ENCODE assay signal across 8 cellular contexts in genomic region chr11:63839508-63840355, GRCh38. TPM values are rescaled to one million over a fixed set of nuclear protein-coding genes. Genes with fewer than 3 reads are reported as not detected.
A peak's percentile ranks its signal among the peaks of the same experiment; 100 is the strongest.
DNase-seq lines count a peak whose midpoint lies in the region; TF ChIP-seq lines count a peak whose summit lies in the region.

No MANE protein-coding gene starts in this region.

- peaks cover 8% of the 10 kb centered on the region for H3K4me1 ChIP-seq in parathyroid adenoma

- H3K4me3 ChIP-seq in MG63 (peak overlapping the region; percentile 92), foreskin fibroblast (ENCODE audit: low read depth in 1 of 2, low read length in 2 of 2) (peak overlapping the region; percentile 82 to 84), parathyroid adenoma (ENCODE audit: low read depth, low read length) (peak overlapping the region; percentile 75)

- no peak overlapping the region for H3K9ac ChIP-seq in parathyroid adenoma

- H3K36me3 ChIP-seq in MG63 (peaks cover 13% of the 10 kb centered on the region), parathyroid adenoma (ENCODE audit: control insufficient read depth, insufficient read depth, low read length) (no peaks in the 10 kb centered on the region)

- H3K27me3 ChIP-seq in MG63 (no peaks in the 10 kb centered on the region), parathyroid adenoma (ENCODE audit: control insufficient read depth, insufficient read depth, low read length) (no peaks in the 10 kb centered on the region)

- peaks cover 6% of the 10 kb centered on the region for H3K79me2 ChIP-seq in parathyroid adenoma

- POLR2A ChIA-PET in HEK293T (lab: Yijun Ruan, JAX) = interaction anchor here (0.7 to 2.3 kb wide), 6 partner anchors 8 to 197 kb away, joined by 3 to 11 read pairs (median 3); partner anchors contain the start of genes COX8A and RCOR2

- H3K9me3 ChIP-seq in MG63 (no peaks in the 10 kb centered on the region), parathyroid adenoma (ENCODE audit: control insufficient read depth, low read length) (no peaks in the 10 kb centered on the region)

- TF ChIP-seq CTCF in foreskin fibroblast (IDR thresholded peaks at IDR 0.05; ENCODE audit: low read depth, low read length) (no peak), parathyroid adenoma (IDR thresholded peaks at IDR 0.05) (no peak)

- CTCF ChIA-PET in HEK293T (lab: Yijun Ruan, JAX) = interaction anchor here (1.1 kb wide), 2 partner anchors 10 to 67 kb away, joined by 3 to 4 read pairs; no protein-coding TSS in a partner anchor

- peak overlapping the region; percentile 87 for H3K4me2 ChIP-seq in parathyroid adenoma (ENCODE audit: low read length)

- H2AFZ ChIP-seq in parathyroid adenoma = peak overlapping the region; percentile 42

- DNase-seq in activated naive CD4-positive, alpha-beta T cell treated with Interleukin-2 at 50 U/mL for 16 hours = peak; percentile 30
- DNase-seq in activated naive CD4-positive, alpha-beta T cell (lab: John Stamatoyannopoulos, UW) = no peak
- peak; percentile 25 for DNase-seq in MG63
- peak; percentile 69 for DNase-seq in activated CD8-positive, alpha-beta memory T cell treated with anti-CD3 and anti-CD28 coated beads, Interleukin-2, amount 50 U/mL, for 48 hours
- DNase-seq in foreskin fibroblast = peak in 1 of 2 donors; percentile 46
- no peak for DNase-seq in NCI-H446 (lab: John Stamatoyannopoulos, UW)
- no peak for DNase-seq in HEK293T (ENCODE audit: extremely low spot score)

- peak overlapping the region; percentile 51 for H3K27ac ChIP-seq in parathyroid adenoma

TF ChIP-seq in HEK293T, 16 proteins besides CTCF, POLR2A, EP300 and RAD21:
- TF ChIP-seq FOXK2 (IDR thresholded peaks at IDR 0.05) = no peak
- TF ChIP-seq PKNOX1 (IDR thresholded peaks at IDR 0.05) = no peak
- TF ChIP-seq FOXM1 (IDR thresholded peaks at IDR 0.05; ENCODE audit: borderline replicate concordance) = no peak
- TF ChIP-seq L3MBTL2 (conservative IDR thresholded peaks at IDR 0.05) = no peak
- no peak for TF ChIP-seq ZNF384 (IDR thresholded peaks at IDR 0.05)
- TF ChIP-seq BHLHE40 (IDR thresholded peaks at IDR 0.05; ENCODE audit: borderline replicate concordance) = no peak
- no peak for TF ChIP-seq HDGF (IDR thresholded peaks at IDR 0.05; ENCODE audit: borderline replicate concordance)
- no peak for TF ChIP-seq FOXA1 (IDR thresholded peaks at IDR 0.05)
- TF ChIP-seq CTBP1 (IDR thresholded peaks at IDR 0.05; ENCODE audit: borderline replicate concordance) = no peak
- TF ChIP-seq TARDBP (IDR thresholded peaks at IDR 0.05) = no peak
- no peak for TF ChIP-seq ELF4 (IDR thresholded peaks at IDR 0.05)
- TF ChIP-seq ARNT (IDR thresholded peaks at IDR 0.05) = no peak
- no peak for TF ChIP-seq SUZ12 (IDR thresholded peaks at IDR 0.05)
- TF ChIP-seq LEF1 (IDR thresholded peaks at IDR 0.05; ENCODE audit: borderline replicate concordance) = no peak
- no peak for TF ChIP-seq NFRKB (IDR thresholded peaks at IDR 0.05)
- TF ChIP-seq SP1 (IDR thresholded peaks at IDR 0.05) = no peak

RNA-seq across cellular contexts. Expression of gene MARK2, which starts 0.8 kb away (rescaled TPM):
- 10.1 and 17.4 TPM in 2 replicates for total RNA-seq in MG63 (2014; rRNA removed; shearing (Covaris generic); ENCODE audit: low replicate concordance)

RNA-seq across cellular contexts. Expression of gene SPINDOC, which starts 26.5 kb away (rescaled TPM):
- total RNA-seq in MG63 (2014; rRNA removed; shearing (Covaris generic); ENCODE audit: low replicate concordance) = 15.1 and 26.2 TPM in 2 replicates

Comparison
In these comparisons a context has a peak if more than half of its experiments do, and no peak if none do; other contexts are left out.
1. DNase-seq: peak in activated naive CD4-positive, alpha-beta T cell treated with Interleukin-2 at 50 U/mL for 16 hours (single experiment), MG63 (single experiment) and activated CD8-positive, alpha-beta memory T cell treated with anti-CD3 and anti-CD28 coated beads, Interleukin-2, amount 50 U/mL, for 48 hours (single experiment); none in activated naive CD4-positive, alpha-beta T cell (0 of 4), NCI-H446 (0 of 2) and HEK293T (single experiment).
2. Peak in every context shown above with its lines, with median percentiles within 50 percentile points of each other: H3K4me3 ChIP-seq.